25 cellular contexts compared by ENCODE assay signal in the genomic region with DNA sequence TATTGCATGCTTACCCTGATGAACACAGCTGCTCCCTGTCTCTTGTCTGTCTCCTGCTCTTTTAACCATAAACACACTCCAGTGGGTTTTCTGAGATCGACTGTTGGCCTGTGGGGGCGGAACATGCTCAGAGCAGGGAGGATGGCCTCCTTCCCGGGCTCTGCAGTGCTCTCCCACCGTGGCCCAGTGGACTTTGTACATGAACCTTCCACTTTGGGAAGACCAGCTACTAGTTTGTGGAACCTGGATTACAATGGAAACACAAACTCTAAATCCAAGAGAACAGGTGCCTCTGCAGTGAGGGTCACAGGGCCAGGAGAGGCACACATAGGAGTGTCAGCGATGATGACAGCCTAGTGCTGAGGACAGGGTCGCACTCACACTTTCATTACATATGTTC. TPM values are rescaled to one million over a fixed set of nuclear protein-coding genes. Genes with fewer than 3 reads are reported as not detected.
A peak's percentile ranks its signal among the peaks of the same experiment; 100 is the strongest.
DNase-seq lines count a peak whose midpoint lies in the region; ATAC-seq and TF ChIP-seq lines count a peak whose summit lies in the region.
"Had no signal": no experiment of that assay in that cellular context is flagged by ENCODE, and none has a peak within 500 bp of the region (broad histone marks: within the 10 kb centered on the region; RNA-seq: fewer than 3 reads in every experiment).

No MANE protein-coding gene starts in this region.

- peaks cover 39% of the 10 kb centered on the region for H3K36me3 ChIP-seq in left ventricle myocardium inferior
- H3K36me3 ChIP-seq: colonic mucosa had no signal

- H3K27ac Mint-ChIP-seq in activated CD8-positive, alpha-beta T cell treated with anti-CD3 and anti-CD28 coated beads for 36 hours = peak overlapping the region; percentile 18
- H3K27ac Mint-ChIP-seq in stimulated activated memory B cell treated with anti-CD40 and anti-IgM and Interleukin-4, amounts not matched to agents 10 μg/mL and 1 μg/mL and 100 μg/mL, for 72 hours = peak overlapping the region; percentile 28

- CTCF ChIA-PET in activated CD8-positive, alpha-beta T cell treated with anti-CD3 and anti-CD28 coated beads for 36 hours (lab: Charles Lee) = interaction anchor here (1.2 to 2.9 kb wide), 3 partner anchors 21 to 105 kb away, joined by 4 to 14 read pairs (median 4); no protein-coding TSS in a partner anchor

- H3K4me1 ChIP-seq in left ventricle myocardium inferior = peaks cover 56% of the 10 kb centered on the region

- TF ChIP-seq CTCF in left ventricle myocardium inferior (IDR thresholded peaks at IDR 0.05; ENCODE audit: borderline replicate concordance) = no peak
- no peak for TF ChIP-seq CTCF in activated CD8-positive, alpha-beta T cell treated with anti-CD3 and anti-CD28 coated beads for 36 hours (IDR thresholded peaks at IDR 0.05)

- ATAC-seq in Right ventricle myocardium superior (ENCODE audit: poor library complexity) = no peak
- no peak for ATAC-seq in activated CD8-positive, alpha-beta T cell treated with anti-CD3 and anti-CD28 coated beads for 36 hours
- peak; percentile 69 for ATAC-seq in left lobe of liver
- no peak for ATAC-seq in stimulated activated memory B cell treated with anti-CD40 and anti-IgM and Interleukin-4, amounts not matched to agents 10 μg/mL and 1 μg/mL and 100 μg/mL, for 72 hours
- no peak for ATAC-seq in HG03460 (IDR thresholded peaks at IDR 0.05; ENCODE audit: unreplicated experiment)
- ATAC-seq: HCT116, PC-3, sciatic nerve had no signal

- no peaks in the 10 kb centered on the region for H3K27me3 ChIP-seq in left ventricle myocardium inferior (ENCODE audit: low read depth)
- H3K27me3 ChIP-seq: body of pancreas, colonic mucosa, SJSA1, tibial artery had no signal

- DNase-seq in left ventricle myocardium inferior (no peak), Right ventricle myocardium superior (no peak), left lobe of liver (ENCODE audit: low spot score) (peak; percentile 84), hippocampal formation (lab: John Stamatoyannopoulos, UW) (no peak), Ammon's horn (ENCODE audit: low spot score) (no peak)
- no peak for DNase-seq in activated CD8-positive, alpha-beta T cell treated with anti-CD3 and anti-CD28 coated beads for 36 hours
- DNase-seq: body of pancreas; colonic mucosa; DND-41; Kasumi-1; NCI-H1092; NCI-H2029 treated with DMSO at 0.1 percent for 48 hours; NCI-H345; NCI-H82; PC-3; stimulated activated naive CD4-positive, alpha-beta T cell; T-helper 2 cell; tibial artery; WERI-Rb-1 had no signal

- H3K27me3 Mint-ChIP-seq in activated CD8-positive, alpha-beta T cell treated with anti-CD3 and anti-CD28 coated beads for 36 hours = no peaks in the 10 kb centered on the region
- H3K27me3 Mint-ChIP-seq in stimulated activated memory B cell treated with anti-CD40 and anti-IgM and Interleukin-4, amounts not matched to agents 10 μg/mL and 1 μg/mL and 100 μg/mL, for 72 hours = no peaks in the 10 kb centered on the region

- POLR2A ChIA-PET in activated CD8-positive, alpha-beta T cell treated with anti-CD3 and anti-CD28 coated beads for 36 hours (lab: Charles Lee) = interaction anchor here (0.6 to 3.0 kb wide), 5 partner anchors 16 to 149 kb away, joined by 3 to 18 read pairs (median 5); a partner anchor contains a TSS

- intact Hi-C loops in left ventricle myocardium inferior (cut with micrococcal nuclease) (no loop called here), Right ventricle myocardium superior (cut with DNase I) (no loop called here)
- intact Hi-C loops in activated CD8-positive, alpha-beta T cell treated with anti-CD3 and anti-CD28 coated beads for 36 hours (cut with micrococcal nuclease) = loop anchor here (10.0 kb wide), 1 partner anchor 48 kb away; no protein-coding TSS in a partner anchor

- no peak overlapping the region for H3K4me3 ChIP-seq in left ventricle myocardium inferior
- H3K4me3 ChIP-seq: body of pancreas, colonic mucosa, lung, SJSA1, tibial artery had no signal

- peak overlapping the region; percentile 81 for H3K27ac ChIP-seq in left ventricle myocardium inferior (replicated peaks)
- H3K27ac ChIP-seq: colonic mucosa, SJSA1, tibial artery, WERI-Rb-1 had no signal

- no peak overlapping the region for H3K4me3 Mint-ChIP-seq in activated CD8-positive, alpha-beta T cell treated with anti-CD3 and anti-CD28 coated beads for 36 hours
- no peak overlapping the region for H3K4me3 Mint-ChIP-seq in stimulated activated memory B cell treated with anti-CD40 and anti-IgM and Interleukin-4, amounts not matched to agents 10 μg/mL and 1 μg/mL and 100 μg/mL, for 72 hours

- H3K4me1 Mint-ChIP-seq in activated CD8-positive, alpha-beta T cell treated with anti-CD3 and anti-CD28 coated beads for 36 hours (ENCODE audit: low read depth) = peaks cover 51% of the 10 kb centered on the region
- peaks cover 31% of the 10 kb centered on the region for H3K4me1 Mint-ChIP-seq in stimulated activated memory B cell treated with anti-CD40 and anti-IgM and Interleukin-4, amounts not matched to agents 10 μg/mL and 1 μg/mL and 100 μg/mL, for 72 hours

- peaks cover 32% of the 10 kb centered on the region for H3K36me3 Mint-ChIP-seq in activated CD8-positive, alpha-beta T cell treated with anti-CD3 and anti-CD28 coated beads for 36 hours (ENCODE audit: low read depth)
- H3K36me3 Mint-ChIP-seq in stimulated activated memory B cell treated with anti-CD40 and anti-IgM and Interleukin-4, amounts not matched to agents 10 μg/mL and 1 μg/mL and 100 μg/mL, for 72 hours = peaks cover 33% of the 10 kb centered on the region

- H3K9me3 ChIP-seq in left ventricle myocardium inferior (replicated peaks) = no peaks in the 10 kb centered on the region
- H3K9me3 ChIP-seq: body of pancreas, colonic mucosa, SJSA1, tibial artery had no signal

- H3K9me3 Mint-ChIP-seq in activated CD8-positive, alpha-beta T cell treated with anti-CD3 and anti-CD28 coated beads for 36 hours = no peaks in the 10 kb centered on the region
- no peaks in the 10 kb centered on the region for H3K9me3 Mint-ChIP-seq in stimulated activated memory B cell treated with anti-CD40 and anti-IgM and Interleukin-4, amounts not matched to agents 10 μg/mL and 1 μg/mL and 100 μg/mL, for 72 hours

RNA-seq across cellular contexts. Expression of a gene that starts 56.5 kb away (rescaled TPM):
- total RNA-seq in left ventricle myocardium inferior = 62.3 TPM
- total RNA-seq in Right ventricle myocardium superior = 65.7 TPM
- 100 to 1,000 TPM; 163 to 175 TPM for total RNA-seq in activated CD8-positive, alpha-beta T cell treated with anti-CD3 and anti-CD28 coated beads for 36 hours
- 91.9 TPM for total RNA-seq in left lobe of liver
